ENCODE assay signal across 2 cellular contexts in the genomic region with DNA sequence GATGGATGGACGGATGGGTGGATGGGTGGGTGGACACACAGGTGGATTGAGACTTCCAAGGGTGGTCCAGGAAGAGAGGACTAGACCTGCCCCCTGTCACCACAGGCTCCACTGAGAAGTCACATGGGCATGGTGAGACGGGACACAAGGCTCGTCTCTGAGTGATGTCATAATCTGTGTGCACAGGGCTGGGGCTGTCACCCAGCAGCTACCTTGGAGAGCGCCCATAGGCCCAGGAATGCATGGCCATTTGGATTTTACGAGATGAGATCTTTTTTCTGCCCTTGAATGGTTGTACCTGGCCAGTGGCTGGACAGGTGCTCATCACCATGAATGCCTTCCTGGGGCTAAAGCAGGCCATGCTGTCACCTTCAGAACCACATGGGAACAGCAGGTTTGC.
A peak's percentile ranks its signal among the peaks of the same experiment; 100 is the strongest.
TF ChIP-seq lines count a peak whose summit lies in the region.

No MANE protein-coding gene starts in this region.

TF ChIP-seq in HEK293, 187 proteins besides CTCF, POLR2A, EP300 and RAD21 (continued from another document and continues in another):
- TF ChIP-seq, protein P1, sequence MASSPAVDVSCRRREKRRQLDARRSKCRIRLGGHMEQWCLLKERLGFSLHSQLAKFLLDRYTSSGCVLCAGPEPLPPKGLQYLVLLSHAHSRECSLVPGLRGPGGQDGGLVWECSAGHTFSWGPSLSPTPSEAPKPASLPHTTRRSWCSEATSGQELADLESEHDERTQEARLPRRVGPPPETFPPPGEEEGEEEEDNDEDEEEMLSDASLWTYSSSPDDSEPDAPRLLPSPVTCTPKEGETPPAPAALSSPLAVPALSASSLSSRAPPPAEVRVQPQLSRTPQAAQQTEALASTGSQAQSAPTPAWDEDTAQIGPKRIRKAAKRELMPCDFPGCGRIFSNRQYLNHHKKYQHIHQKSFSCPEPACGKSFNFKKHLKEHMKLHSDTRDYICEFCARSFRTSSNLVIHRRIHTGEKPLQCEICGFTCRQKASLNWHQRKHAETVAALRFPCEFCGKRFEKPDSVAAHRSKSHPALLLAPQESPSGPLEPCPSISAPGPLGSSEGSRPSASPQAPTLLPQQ (tag by site-specific recombination; IDR thresholded peaks at IDR 0.05): 0 out of 2 replicates have a peak, but pooled peaks have one; percentile 35
- TF ChIP-seq ZNF202 (tag by site-specific recombination; IDR thresholded peaks at IDR 0.05; ENCODE audit: borderline replicate concordance) (no peak), ZNF621 (tag by site-specific recombination; IDR thresholded peaks at IDR 0.05) (no peak), ZFP41 (tag by site-specific recombination; IDR thresholded peaks at IDR 0.05; ENCODE audit: borderline replicate concordance) (no peak), ZBTB49 (tag by site-specific recombination; IDR thresholded peaks at IDR 0.05; ENCODE audit: low read depth) (no peak)
- TF ChIP-seq, protein P2, sequence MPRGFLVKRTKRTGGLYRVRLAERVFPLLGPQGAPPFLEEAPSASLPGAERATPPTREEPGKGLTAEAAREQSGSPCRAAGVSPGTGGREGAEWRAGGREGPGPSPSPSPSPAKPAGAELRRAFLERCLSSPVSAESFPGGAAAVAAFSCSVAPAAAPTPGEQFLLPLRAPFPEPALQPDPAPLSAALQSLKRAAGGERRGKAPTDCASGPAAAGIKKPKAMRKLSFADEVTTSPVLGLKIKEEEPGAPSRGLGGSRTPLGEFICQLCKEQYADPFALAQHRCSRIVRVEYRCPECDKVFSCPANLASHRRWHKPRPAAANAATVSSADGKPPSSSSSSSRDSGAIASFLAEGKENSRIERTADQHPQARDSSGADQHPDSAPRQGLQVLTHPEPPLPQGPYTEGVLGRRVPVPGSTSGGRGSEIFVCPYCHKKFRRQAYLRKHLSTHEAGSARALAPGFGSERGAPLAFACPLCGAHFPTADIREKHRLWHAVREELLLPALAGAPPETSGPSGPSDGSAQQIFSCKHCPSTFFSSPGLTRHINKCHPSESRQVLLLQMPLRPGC (tag by site-specific recombination; IDR thresholded peaks at IDR 0.05): no peak
- TF ChIP-seq, protein P3, sequence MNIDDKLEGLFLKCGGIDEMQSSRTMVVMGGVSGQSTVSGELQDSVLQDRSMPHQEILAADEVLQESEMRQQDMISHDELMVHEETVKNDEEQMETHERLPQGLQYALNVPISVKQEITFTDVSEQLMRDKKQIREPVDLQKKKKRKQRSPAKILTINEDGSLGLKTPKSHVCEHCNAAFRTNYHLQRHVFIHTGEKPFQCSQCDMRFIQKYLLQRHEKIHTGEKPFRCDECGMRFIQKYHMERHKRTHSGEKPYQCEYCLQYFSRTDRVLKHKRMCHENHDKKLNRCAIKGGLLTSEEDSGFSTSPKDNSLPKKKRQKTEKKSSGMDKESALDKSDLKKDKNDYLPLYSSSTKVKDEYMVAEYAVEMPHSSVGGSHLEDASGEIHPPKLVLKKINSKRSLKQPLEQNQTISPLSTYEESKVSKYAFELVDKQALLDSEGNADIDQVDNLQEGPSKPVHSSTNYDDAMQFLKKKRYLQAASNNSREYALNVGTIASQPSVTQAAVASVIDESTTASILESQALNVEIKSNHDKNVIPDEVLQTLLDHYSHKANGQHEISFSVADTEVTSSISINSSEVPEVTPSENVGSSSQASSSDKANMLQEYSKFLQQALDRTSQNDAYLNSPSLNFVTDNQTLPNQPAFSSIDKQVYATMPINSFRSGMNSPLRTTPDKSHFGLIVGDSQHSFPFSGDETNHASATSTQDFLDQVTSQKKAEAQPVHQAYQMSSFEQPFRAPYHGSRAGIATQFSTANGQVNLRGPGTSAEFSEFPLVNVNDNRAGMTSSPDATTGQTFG (tag by site-specific recombination; IDR thresholded peaks at IDR 0.05; ENCODE audit: borderline replicate concordance): no peak

TF ChIP-seq in K562, 482 proteins besides CTCF, POLR2A, EP300 and RAD21 (continued from another document):
- TF ChIP-seq SNAPC5 (CRISPR knock-in tag; IDR thresholded peaks at IDR 0.05) (no peak), REST (CRISPR knock-in tag; IDR thresholded peaks at IDR 0.05; ENCODE audit: low read depth) (0 out of 2 replicates have a peak, but pooled peaks have one; percentile 30), RBM15 (IDR thresholded peaks at IDR 0.05; ENCODE audit: insufficient read depth, low read length) (no peak), ZNF175 (CRISPR knock-in tag; IDR thresholded peaks at IDR 0.05; ENCODE audit: low read depth) (no peak), MIER1 (IDR thresholded peaks at IDR 0.05; ENCODE audit: low read depth) (0 out of 2 replicates have a peak, but pooled peaks have one; percentile 50), ASH1L (IDR thresholded peaks at IDR 0.05; ENCODE audit: borderline replicate concordance, low read depth, partially characterized antibody) (no peak), RNF219 (CRISPR knock-in tag; IDR thresholded peaks at IDR 0.05) (no peak), SIRT6 (IDR thresholded peaks at IDR 0.05; ENCODE audit: low read depth, low read length) (no peak), POLR2AphosphoS5 (IDR thresholded peaks at IDR 0.05; ENCODE audit: control insufficient read depth, insufficient read depth, low read depth, low read length) (no peak), ZNF408 (CRISPR knock-in tag; IDR thresholded peaks at IDR 0.05; ENCODE audit: low read depth) (no peak)
- TF ChIP-seq, protein P4, sequence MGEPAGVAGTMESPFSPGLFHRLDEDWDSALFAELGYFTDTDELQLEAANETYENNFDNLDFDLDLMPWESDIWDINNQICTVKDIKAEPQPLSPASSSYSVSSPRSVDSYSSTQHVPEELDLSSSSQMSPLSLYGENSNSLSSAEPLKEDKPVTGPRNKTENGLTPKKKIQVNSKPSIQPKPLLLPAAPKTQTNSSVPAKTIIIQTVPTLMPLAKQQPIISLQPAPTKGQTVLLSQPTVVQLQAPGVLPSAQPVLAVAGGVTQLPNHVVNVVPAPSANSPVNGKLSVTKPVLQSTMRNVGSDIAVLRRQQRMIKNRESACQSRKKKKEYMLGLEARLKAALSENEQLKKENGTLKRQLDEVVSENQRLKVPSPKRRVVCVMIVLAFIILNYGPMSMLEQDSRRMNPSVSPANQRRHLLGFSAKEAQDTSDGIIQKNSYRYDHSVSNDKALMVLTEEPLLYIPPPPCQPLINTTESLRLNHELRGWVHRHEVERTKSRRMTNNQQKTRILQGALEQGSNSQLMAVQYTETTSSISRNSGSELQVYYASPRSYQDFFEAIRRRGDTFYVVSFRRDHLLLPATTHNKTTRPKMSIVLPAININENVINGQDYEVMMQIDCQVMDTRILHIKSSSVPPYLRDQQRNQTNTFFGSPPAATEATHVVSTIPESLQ (CRISPR knock-in tag; IDR thresholded peaks at IDR 0.05): no peak
